Comparison of ENCODE assay signal across 8 cellular contexts in genomic region chr1:25543425-25544242, GRCh38. TPM values are rescaled to one million over a fixed set of nuclear protein-coding genes. Genes with fewer than 3 reads are reported as not detected.
DNase-seq lines count a peak whose midpoint lies in the region; FAIRE-seq and TF ChIP-seq lines count a peak whose summit lies in the region.

LDLRAP1 (plus strand) TSS chr1:25543606; CDS start chr1:25543699, 93 bp downstream.

- H3K4me2 ChIP-seq in GM23248 (ENCODE audit: unreplicated experiment) (peak within 1 kb of the TSS; percentile 82), keratinocyte (ENCODE audit: control insufficient read depth, extremely low read depth, insufficient read depth, low read depth, low read length) (peak within 1 kb of the TSS; percentile 97)

- in situ Hi-C loops in G401 (cut with HindIII; ENCODE audit: low sequenced_read_pairs) (no loop called here), GM23248 (cut with MboI) (no loop called here)

- dilution Hi-C loops in keratinocyte (cut with MboI; ENCODE audit: extremely low pct_ligation_motif_present, low sequenced_read_pairs): no loop called here

- H2AFZ ChIP-seq in GM23248 (peak within 1 kb of the TSS; percentile 64), keratinocyte (ENCODE audit: control insufficient read depth, low read length) (peak within 1 kb of the TSS; percentile 33)

- H3K36me3 ChIP-seq in GM23248 (ENCODE audit: low read depth) (no peaks in the 10 kb centered on the region), MG63 (no peaks in the 10 kb centered on the region), keratinocyte (ENCODE audit: control insufficient read depth in 2 of 2, extremely low read depth in 1 of 2, insufficient read depth in 2 of 2, low read length in 2 of 2) (peaks cover 0 to 2% of the 10 kb centered on the region in 2 experiments), spleen (peaks cover 0 to 6% (median 0%) of the 10 kb centered on the region in 6 donors)

- WGBS in GM23248 (ENCODE audit: low coverage in 1 of 2, low lambda C conversion rate in 2 of 2, missing lambda C conversion rate in 2 of 2), 2 experiments: 0 to 2% methylated on average over 20 to 70 of the region's 99 CpGs
- WGBS in spleen, 5 donors: 1% methylated on average over 37 to 99 of the region's 99 CpGs

- H3K9me3 ChIP-seq in GM23248 (ENCODE audit: low read depth): no peaks in the 10 kb centered on the region
- no peaks in the 10 kb centered on the region for H3K9me3 ChIP-seq in MG63
- H3K9me3 ChIP-seq in keratinocyte (ENCODE audit: control insufficient read depth, low read depth, low read length): no peaks in the 10 kb centered on the region
- no peaks in the 10 kb centered on the region for H3K9me3 ChIP-seq in spleen

- DNase-seq in G401 (ENCODE audit: low spot score): peak; percentile 89
- peak; percentile 87 for DNase-seq in GM23248
- DNase-seq in MG63: peak; percentile 69
- DNase-seq in activated CD4-positive, CD25-positive, alpha-beta regulatory T cell (lab: John Stamatoyannopoulos, UW): peak; percentile 26 to 44 (median 28)
- DNase-seq in chondrocyte (ENCODE audit: low spot score): no peak
- no peak for DNase-seq in keratinocyte (ENCODE audit: low read depth, low spot score)
- DNase-seq in spleen: peak; percentile 92
- no peak for DNase-seq in NCI-H2081 treated with DMSO at 0.1 percent for 48 hours (lab: John Stamatoyannopoulos, UW)

- TF ChIP-seq CTCF in chondrocyte (IDR thresholded peaks at IDR 0.05) (no peak), keratinocyte (optimal IDR thresholded peaks at IDR 0.05 in 1 of 3, IDR thresholded peaks at IDR 0.05 in 1 of 3, conservative IDR thresholded peaks at IDR 0.05 in 1 of 3; ENCODE audit: extremely low read depth in 1 of 3, insufficient read depth in 2 of 3, low read length in 3 of 3) (no peak), spleen (IDR thresholded peaks at IDR 0.05 in 8 of 11, conservative IDR thresholded peaks at IDR 0.05 in 3 of 11) (peak in 1 of 11 experiments; percentile 20)

- peaks cover 9% of the 10 kb centered on the region for H3K4me1 ChIP-seq in GM23248 (ENCODE audit: insufficient read depth)
- H3K4me1 ChIP-seq in keratinocyte (ENCODE audit: control insufficient read depth, extremely low read depth, insufficient read depth, low read length): peaks cover 12% of the 10 kb centered on the region
- H3K4me1 ChIP-seq in spleen: peaks cover 25 to 79% (median 63%) of the 10 kb centered on the region in 6 donors

- H4K20me1 ChIP-seq in GM23248 (ENCODE audit: insufficient read depth) (no peaks in the 10 kb centered on the region), keratinocyte (ENCODE audit: control insufficient read depth, extremely low read depth, insufficient read depth, low read length) (peaks cover 4% of the 10 kb centered on the region)

- H3K4me1 Mint-ChIP-seq in chondrocyte (ENCODE audit: low read depth): peaks cover 11% of the 10 kb centered on the region

- H3K9me3 Mint-ChIP-seq in chondrocyte (ENCODE audit: low read depth): no peaks in the 10 kb centered on the region

- intact Hi-C loops in spleen (cut with DNase I; ENCODE audit: low total_unique reads): no loop called here

- H3F3A ChIP-seq in GM23248 (ENCODE audit: insufficient read depth): no peaks in the 10 kb centered on the region

- FAIRE-seq in keratinocyte (lab: Jason Lieb, UNC): no peak

- peaks cover 4% of the 10 kb centered on the region for H3K9me1 ChIP-seq in keratinocyte (ENCODE audit: control insufficient read depth, extremely low read depth, insufficient read depth, low read length)

- no peaks in the 10 kb centered on the region for H3K27me3 Mint-ChIP-seq in chondrocyte (ENCODE audit: low read depth)

- H3K79me2 ChIP-seq in GM23248 (ENCODE audit: insufficient read depth) (peaks cover 33% of the 10 kb centered on the region), keratinocyte (ENCODE audit: control insufficient read depth, insufficient read depth, low read length) (peaks cover 25% of the 10 kb centered on the region)

- H3K27me3 ChIP-seq in GM23248 (replicated peaks; ENCODE audit: insufficient read depth) (no peaks in the 10 kb centered on the region), MG63 (no peaks in the 10 kb centered on the region), keratinocyte (ENCODE audit: control insufficient read depth, extremely low read depth, insufficient read depth, low read length) (no peaks in the 10 kb centered on the region), spleen (replicated peaks in 1 of 7) (peaks cover 0 to 4% (median 0%) of the 10 kb centered on the region in 7 donors)

- no peak within 1 kb of the TSS for H3K27ac Mint-ChIP-seq in chondrocyte (ENCODE audit: unreplicated experiment)

- peak within 1 kb of the TSS; percentile 73 for H3K4me3 ChIP-seq in GM23248
- H3K4me3 ChIP-seq in MG63: peak within 1 kb of the TSS; percentile 74
- H3K4me3 ChIP-seq in keratinocyte (ENCODE audit: control insufficient read depth in 2 of 3, extremely low read depth in 1 of 3, insufficient read depth in 2 of 3, low read depth in 1 of 3, low read length in 3 of 3): peak within 1 kb of the TSS; percentile 82 to 92 (median 84)
- peak within 1 kb of the TSS; percentile 74 to 96 (median 86) for H3K4me3 ChIP-seq in spleen

- H3K9ac ChIP-seq in GM23248 (peak within 1 kb of the TSS; percentile 80), keratinocyte (ENCODE audit: control insufficient read depth, extremely low read depth, insufficient read depth, low read length) (peak within 1 kb of the TSS; percentile 77)

- no peaks in the 10 kb centered on the region for H3K9me2 ChIP-seq in GM23248 (ENCODE audit: insufficient read depth)

- TF ChIP-seq POLR2A in spleen (IDR thresholded peaks at IDR 0.05): peak in 1 of 3 donors; percentile 87

- no peaks in the 10 kb centered on the region for H3K36me3 Mint-ChIP-seq in chondrocyte (ENCODE audit: low read depth)

- H3K27ac ChIP-seq in GM23248 (peak within 1 kb of the TSS; percentile 24; the same call in 1 of the 2 replicates), keratinocyte (ENCODE audit: control insufficient read depth, insufficient read depth, low read length) (peak within 1 kb of the TSS; percentile 52), spleen (peak within 1 kb of the TSS; percentile 75 to 92 (median 88))

- H3K4me3 Mint-ChIP-seq in chondrocyte (ENCODE audit: unreplicated experiment): peak within 1 kb of the TSS; percentile 78

RNA-seq across cellular contexts. Expression of gene LDLRAP1, which starts in this region (rescaled TPM):
- 10.8 and 30.6 TPM in 2 replicates for total RNA-seq in G401 (2014; rRNA removed; shearing (Covaris generic))
- 22.5 and 23.6 TPM in 2 replicates for total RNA-seq in GM23248 (2014; rRNA removed; shearing (Covaris generic))
- polyA plus RNA-seq in GM23248 (2016; fragmentation: Nextera tagmentation; extraction: Ambion mirVana) (26.9 and 29.5 TPM in 2 replicates), keratinocyte (19.0 to 25.8 TPM (median 22.3 TPM) in 3 replicates), spleen (10 to 100 TPM; 21.7 to 45.9 (median 28.4) TPM)
- 7.8 and 13.3 TPM in 2 replicates for total RNA-seq in MG63 (2014; rRNA removed; shearing (Covaris generic); ENCODE audit: low replicate concordance)
- total RNA-seq in chondrocyte (20.7 to 23.5 TPM (median 23.5 TPM) in 3 replicates), spleen (100 to 1,000 TPM in 1 of 7 donors, 10 to 100 TPM in 6; 62.6 to 105 (median 82.3) TPM)
- polyA plus RNA-seq in keratinocyte (2011; ENCODE audit: low read depth): 14.6 TPM
- 28.4 and 30.9 TPM in 2 replicates for polyA plus RNA-seq in keratinocyte (2011; cell fraction: cytosol; rRNA removed)
- polyA plus RNA-seq in keratinocyte (2011; cell fraction: nucleus; rRNA removed): 34.5 and 41.1 TPM in 2 replicates
- 10.4 and 19.4 TPM in 2 replicates for polyA plus RNA-seq in keratinocyte (2012; ENCODE audit: low replicate concordance)
- polyA minus RNA-seq in keratinocyte: 20.1 to 32.6 TPM (median 20.3 TPM) in 3 replicates
- polyA minus RNA-seq in keratinocyte (2011; cell fraction: cytosol; rRNA and poly(A)+ RNA removed): 32.4 TPM
- 11.5 and 12.0 TPM in 2 replicates for polyA minus RNA-seq in keratinocyte (2011; cell fraction: nucleus; rRNA and poly(A)+ RNA removed)

Comparison
In these comparisons a context has a peak if more than half of its experiments do, and no peak if none do; other contexts are left out.
1. DNase-seq: peak in G401 (single experiment), GM23248 (single experiment), MG63 (single experiment), activated CD4-positive, CD25-positive, alpha-beta regulatory T cell (4 of 4) and spleen (single experiment); none in chondrocyte (single experiment), keratinocyte (single experiment) and NCI-H2081 treated with DMSO at 0.1 percent for 48 hours (single experiment).
2. H3K27ac ChIP-seq: peak in every context shown above with its lines; median percentile 88 in spleen; 52 in keratinocyte; 24 in GM23248.
3. Peak in every context shown above with its lines, with median percentiles within 50 percentile points of each other: H3K4me3 ChIP-seq.